Comparison of ENCODE assay signal across 1 cellular context in the genomic region with DNA sequence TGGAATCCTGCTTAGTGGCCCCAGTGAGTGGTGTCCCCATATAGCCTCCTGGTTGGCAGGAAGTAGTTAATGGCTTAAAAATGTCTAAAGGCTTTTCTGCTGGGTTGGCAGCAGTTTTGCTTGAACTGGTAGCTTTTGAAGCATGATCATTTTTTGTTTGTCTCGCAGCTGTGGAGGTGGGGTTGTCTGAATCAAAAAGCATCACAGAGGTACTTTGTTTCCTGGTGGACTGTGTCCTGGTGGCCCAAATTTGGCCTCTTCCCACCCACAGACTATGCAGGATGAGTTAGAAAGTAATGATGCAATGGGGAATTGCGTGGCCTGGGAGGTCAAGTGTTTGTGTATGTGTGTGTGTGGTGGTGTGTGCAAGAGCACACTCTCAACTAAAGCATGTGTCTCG.
TF ChIP-seq lines count a peak whose summit lies in the region.

No MANE protein-coding gene starts in this region.

TF ChIP-seq in SK-N-SH treated with all-trans-retinoic acid at 6 μM for 48 hours, 23 proteins besides CTCF, POLR2A, EP300 and RAD21 (continued from another document):
- TF ChIP-seq, protein P1, sequence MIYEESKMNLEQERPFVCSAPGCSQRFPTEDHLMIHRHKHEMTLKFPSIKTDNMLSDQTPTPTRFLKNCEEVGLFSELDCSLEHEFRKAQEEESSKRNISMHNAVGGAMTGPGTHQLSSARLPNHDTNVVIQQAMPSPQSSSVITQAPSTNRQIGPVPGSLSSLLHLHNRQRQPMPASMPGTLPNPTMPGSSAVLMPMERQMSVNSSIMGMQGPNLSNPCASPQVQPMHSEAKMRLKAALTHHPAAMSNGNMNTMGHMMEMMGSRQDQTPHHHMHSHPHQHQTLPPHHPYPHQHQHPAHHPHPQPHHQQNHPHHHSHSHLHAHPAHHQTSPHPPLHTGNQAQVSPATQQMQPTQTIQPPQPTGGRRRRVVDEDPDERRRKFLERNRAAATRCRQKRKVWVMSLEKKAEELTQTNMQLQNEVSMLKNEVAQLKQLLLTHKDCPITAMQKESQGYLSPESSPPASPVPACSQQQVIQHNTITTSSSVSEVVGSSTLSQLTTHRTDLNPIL (CRISPR knock-in tag; IDR thresholded peaks at IDR 0.05; ENCODE audit: low read depth): no peak
- TF ChIP-seq ESRRG (CRISPR knock-in tag; IDR thresholded peaks at IDR 0.05) (no peak), ZFP3 (CRISPR knock-in tag; IDR thresholded peaks at IDR 0.05) (no peak)
